23 cellular contexts compared by ENCODE assay signal in genomic region chr4:71783972-71784371, GRCh38. TPM values are rescaled to one million over a fixed set of nuclear protein-coding genes. Genes with fewer than 3 reads are reported as not detected.
"Had no signal": no experiment of that assay in that cellular context is flagged by ENCODE, and none has a peak within 500 bp of the region (broad histone marks: within the 10 kb centered on the region; RNA-seq: fewer than 3 reads in every experiment).

TSS of gene GC (minus strand) at chr4:71784079. CDS start at chr4:71784018, 61 bp downstream.

- H3K4me1 Mint-ChIP-seq: central memory CD8-positive, alpha-beta T cell; stimulated activated effector memory CD8-positive, alpha-beta T cell treated with anti-CD3 and anti-CD28 coated beads, Interleukin-12 subunit alpha, Interleukin-12 subunit beta, amount 100 ng/mL, for 72 hours had no signal

- DNase-seq: activated CD4-positive, alpha-beta T cell treated with anti-CD3 and anti-CD28 coated beads for 4 hours; activated CD8-positive, alpha-beta memory T cell treated with anti-CD3 and anti-CD28 coated beads, Interleukin-2, amount 50 U/mL, for 4 hours; activated CD8-positive, alpha-beta T cell treated with anti-CD3 and anti-CD28 coated beads, Interleukin-2, amount 10 ng/mL, durations not matched to agents 7 days and 5 days; activated gamma-delta T cell treated with Interleukin-2 at 50 U/mL for 16 hours; activated T-cell treated with anti-CD3 and anti-CD28 coated beads, Interleukin-2, amount 50 U/mL, for 72 hours; amniotic stem cell; brain microvascular endothelial cell; heart right ventricle; sigmoid colon; stimulated activated CD4-positive, alpha-beta T cell treated with anti-CD3 and anti-CD28 coated beads, Interleukin-12 subunit alpha, Interleukin-12 subunit beta, amount 100 ng/mL, for 4 hours; stimulated activated CD4-positive, alpha-beta T cell treated with anti-CD3 and anti-CD28 coated beads, Interleukin-2, amount 100 ng/mL, for 24 hours; T-helper 2 cell had no signal

- H3K36me3 Mint-ChIP-seq: activated naive CD8-positive, alpha-beta T cell; stimulated activated effector memory CD8-positive, alpha-beta T cell treated with anti-CD3 and anti-CD28 coated beads, Interleukin-12 subunit alpha, Interleukin-12 subunit beta, amount 100 ng/mL, for 72 hours had no signal

- H3K36me3 ChIP-seq: brain microvascular endothelial cell, heart right ventricle, sigmoid colon had no signal

- H3K27me3 ChIP-seq: brain microvascular endothelial cell, heart right ventricle, sigmoid colon had no signal

- H3K27ac Mint-ChIP-seq: activated CD8-positive, alpha-beta T cell treated with anti-CD3 and anti-CD28 coated beads, Interleukin-2, amount 10 ng/mL, durations not matched to agents 7 days and 5 days; activated naive CD8-positive, alpha-beta T cell; activated T-cell treated with anti-CD3 and anti-CD28 coated beads, Interleukin-2, amount 50 U/mL, for 72 hours; stimulated activated effector memory CD8-positive, alpha-beta T cell treated with anti-CD3 and anti-CD28 coated beads, Interleukin-12 subunit alpha, Interleukin-12 subunit beta, amount 100 ng/mL, for 72 hours had no signal

- H3K4me3 ChIP-seq: coronary artery, heart right ventricle, sigmoid colon had no signal

- H3K4me1 ChIP-seq: heart right ventricle, sigmoid colon had no signal

- H3K9me3 Mint-ChIP-seq: central memory CD8-positive, alpha-beta T cell; stimulated activated effector memory CD8-positive, alpha-beta T cell treated with anti-CD3 and anti-CD28 coated beads, Interleukin-12 subunit alpha, Interleukin-12 subunit beta, amount 100 ng/mL, for 72 hours had no signal

- H3K27ac ChIP-seq: brain microvascular endothelial cell, coronary artery, heart right ventricle, sigmoid colon had no signal

- H3K27me3 Mint-ChIP-seq: activated naive CD8-positive, alpha-beta T cell; central memory CD8-positive, alpha-beta T cell had no signal

- ATAC-seq: activated CD8-positive, alpha-beta T cell treated with anti-CD3 and anti-CD28 coated beads, Interleukin-2, amount 10 ng/mL, durations not matched to agents 7 days and 5 days; activated T-cell treated with anti-CD3 and anti-CD28 coated beads, Interleukin-2, amount 50 U/mL, for 72 hours; heart right ventricle; stimulated activated effector memory CD8-positive, alpha-beta T cell treated with anti-CD3 and anti-CD28 coated beads, Interleukin-12 subunit alpha, Interleukin-12 subunit beta, amount 100 ng/mL, for 72 hours had no signal

- H3K4me3 Mint-ChIP-seq: activated CD8-positive, alpha-beta T cell treated with anti-CD3 and anti-CD28 coated beads, Interleukin-2, amount 10 ng/mL, durations not matched to agents 7 days and 5 days; activated naive CD8-positive, alpha-beta T cell; activated T-cell treated with anti-CD3 and anti-CD28 coated beads, Interleukin-2, amount 50 U/mL, for 72 hours; central memory CD8-positive, alpha-beta T cell; stimulated activated effector memory CD8-positive, alpha-beta T cell treated with anti-CD3 and anti-CD28 coated beads, Interleukin-12 subunit alpha, Interleukin-12 subunit beta, amount 100 ng/mL, for 72 hours had no signal

RNA-seq across cellular contexts. Expression of gene GC, which starts in this region (rescaled TPM):
- total RNA-seq: activated CD8-positive, alpha-beta T cell treated with anti-CD3 and anti-CD28 coated beads, Interleukin-2, amount 10 ng/mL, durations not matched to agents 7 days and 5 days; activated T-cell treated with anti-CD3 and anti-CD28 coated beads, Interleukin-2, amount 50 U/mL, for 72 hours; fibroblast of lung; frontal cortex; lower leg skin; myocyte; osteocyte; sigmoid colon had no signal
- polyA plus RNA-seq: fibroblast of lung, heart right ventricle, keratinocyte, neural cell, sigmoid colon had no signal
